Comparison of ENCODE assay signal across 8 cellular contexts in genomic region chr7:21427861-21428641, GRCh38. TPM values are rescaled to one million over a fixed set of nuclear protein-coding genes. Genes with fewer than 3 reads are reported as not detected.
DNase-seq lines count a peak whose midpoint lies in the region; ATAC-seq, FAIRE-seq and TF ChIP-seq lines count a peak whose summit lies in the region.

TSS of gene SP4 (plus strand) at chr7:21428083. CDS start at chr7:21428252, 169 bp downstream.

- TF ChIP-seq CTCF in WI38 (IDR thresholded peaks at IDR 0.05; ENCODE audit: low read depth, low read length) (no peak), mammary epithelial cell (conservative IDR thresholded peaks at IDR 0.05 in 1 of 2, IDR thresholded peaks at IDR 0.05 in 1 of 2; ENCODE audit: extremely low read depth in 1 of 2, insufficient read depth in 1 of 2, low read depth in 1 of 2, low read length in 2 of 2) (no peak)

- no peaks in the 10 kb centered on the region for H3K79me2 ChIP-seq in mammary epithelial cell (ENCODE audit: insufficient read depth, low read length)

- peak within 1 kb of the TSS; percentile 96 for H3K27ac ChIP-seq in mammary epithelial cell (ENCODE audit: insufficient read depth, low read depth, low read length)
- peak within 1 kb of the TSS; percentile 71 to 97 for H3K27ac ChIP-seq in small intestine (ENCODE audit: low read depth in 1 of 2, low read length in 1 of 2)

- 0% methylated on average over 5 of the region's 63 CpGs for WGBS in mammary epithelial cell (ENCODE audit: low coverage, missing lambda C conversion rate)
- 0 to 1% (median 0%) methylated on average over 30 to 63 of the region's 63 CpGs for WGBS in small intestine, 3 donors

- H3K4me2 ChIP-seq in mammary epithelial cell (ENCODE audit: insufficient read depth, low read depth, low read length) = peak within 1 kb of the TSS; percentile 89

- DNase-seq in AG08395 (ENCODE audit: low spot score) (peak; percentile 97), NCI-H2227 treated with DMSO at 0.1 percent for 48 hours (lab: John Stamatoyannopoulos, UW) (peak; percentile 95), mammary epithelial cell (peak; percentile 92), iPS-NIHi11 (ENCODE audit: low spot score) (peak; percentile 91), small intestine (peak; percentile 93)

- intact Hi-C loops in mammary epithelial cell (cut with micrococcal nuclease) = loop anchor here (2.0 to 10.0 kb wide), 7 partner anchors 79 to 641 kb away; partner anchors contain the start of genes CDCA7L and SP8

- peak within 1 kb of the TSS; percentile 99 for H2AFZ ChIP-seq in mammary epithelial cell (ENCODE audit: low read depth, low read length)

- ATAC-seq in GM18909 (IDR thresholded peaks at IDR 0.05; ENCODE audit: poor library complexity, unreplicated experiment) = peak; percentile 74
- peak; percentile 69 for ATAC-seq in HG03175 (IDR thresholded peaks at IDR 0.05; ENCODE audit: unreplicated experiment)

- H3K4me1 ChIP-seq in mammary epithelial cell (ENCODE audit: insufficient read depth, low read length) (peaks cover 9% of the 10 kb centered on the region), small intestine (ENCODE audit: control insufficient read depth in 2 of 2, insufficient read depth in 1 of 2, low read depth in 1 of 2, low read length in 1 of 2) (peaks cover 2 to 3% of the 10 kb centered on the region in 2 donors)

- no peaks in the 10 kb centered on the region for H3K36me3 ChIP-seq in mammary epithelial cell (ENCODE audit: insufficient read depth, low read length)
- H3K36me3 ChIP-seq in small intestine (ENCODE audit: control insufficient read depth in 2 of 2, insufficient read depth in 2 of 2, low read length in 2 of 2) = no peaks in the 10 kb centered on the region

- H3K9ac ChIP-seq in mammary epithelial cell (ENCODE audit: insufficient read depth, low read length) = peak within 1 kb of the TSS; percentile 93

- H3K9me3 ChIP-seq in mammary epithelial cell (replicated peaks; ENCODE audit: insufficient read depth, low read length) = no peaks in the 10 kb centered on the region
- no peaks in the 10 kb centered on the region for H3K9me3 ChIP-seq in small intestine (ENCODE audit: control insufficient read depth, low read depth)

- BruUV-seq in mammary epithelial cell (replicated peaks; lab: Mats Ljungman, UMichigan) = no TSS peak

- no peak for FAIRE-seq in small intestine (lab: Jason Lieb, UNC)

- in situ Hi-C loops in mammary epithelial cell (cut with MboI; ENCODE audit: low sequenced_read_pairs in 2 of 2) = no loop called here

- no peaks in the 10 kb centered on the region for H4K20me1 ChIP-seq in mammary epithelial cell (ENCODE audit: insufficient read depth, low read length)

- CTCF ChIA-PET in mammary epithelial cell (lab: Charles Lee; ENCODE audit: low non-redundant PET) = interaction anchor here (0.6 to 0.8 kb wide), 3 partner anchors 171 to 449 kb away, joined by 3 to 5 read pairs (median 4); no protein-coding TSS in a partner anchor

- peak within 1 kb of the TSS; percentile 89 for H3K4me3 ChIP-seq in WI38 (ENCODE audit: low read depth, low read length)
- peak within 1 kb of the TSS; percentile 68 to 99 (median 69) for H3K4me3 ChIP-seq in mammary epithelial cell (replicated peaks in 1 of 3; ENCODE audit: insufficient read depth in 1 of 3, low read depth in 2 of 3, low read length in 3 of 3)
- H3K4me3 ChIP-seq in small intestine (ENCODE audit: low read depth in 1 of 2, low read length in 2 of 2) = peak within 1 kb of the TSS; percentile 70 to 79

- dilution Hi-C loops in mammary epithelial cell (cut with HindIII; ENCODE audit: low sequenced_read_pairs) = no loop called here

- no peaks in the 10 kb centered on the region for H3K27me3 ChIP-seq in mammary epithelial cell (ENCODE audit: insufficient read depth, low read length)
- H3K27me3 ChIP-seq in small intestine (ENCODE audit: control insufficient read depth in 2 of 2, insufficient read depth in 2 of 2, low read length in 2 of 2) = no peaks in the 10 kb centered on the region

RNA-seq across cellular contexts. Expression of gene SP4, which starts in this region (rescaled TPM):
- 1 to 10 TPM; 2.8 TPM for total RNA-seq in mammary epithelial cell
- polyA plus RNA-seq in mammary epithelial cell (1.8 TPM), small intestine (1 to 10 TPM in 2 of 3 donors, under 1 TPM in 1; 0.45 to 1.4 (median 1.1) TPM)
- 1.9 TPM for polyA minus RNA-seq in mammary epithelial cell

Comparison
In these comparisons a context has a peak if more than half of its experiments do, and no peak if none do; other contexts are left out.
1. Peak in every context shown above with its lines: DNase-seq, ATAC-seq, H3K4me3 ChIP-seq and H3K27ac ChIP-seq.